In the genomic region with DNA sequence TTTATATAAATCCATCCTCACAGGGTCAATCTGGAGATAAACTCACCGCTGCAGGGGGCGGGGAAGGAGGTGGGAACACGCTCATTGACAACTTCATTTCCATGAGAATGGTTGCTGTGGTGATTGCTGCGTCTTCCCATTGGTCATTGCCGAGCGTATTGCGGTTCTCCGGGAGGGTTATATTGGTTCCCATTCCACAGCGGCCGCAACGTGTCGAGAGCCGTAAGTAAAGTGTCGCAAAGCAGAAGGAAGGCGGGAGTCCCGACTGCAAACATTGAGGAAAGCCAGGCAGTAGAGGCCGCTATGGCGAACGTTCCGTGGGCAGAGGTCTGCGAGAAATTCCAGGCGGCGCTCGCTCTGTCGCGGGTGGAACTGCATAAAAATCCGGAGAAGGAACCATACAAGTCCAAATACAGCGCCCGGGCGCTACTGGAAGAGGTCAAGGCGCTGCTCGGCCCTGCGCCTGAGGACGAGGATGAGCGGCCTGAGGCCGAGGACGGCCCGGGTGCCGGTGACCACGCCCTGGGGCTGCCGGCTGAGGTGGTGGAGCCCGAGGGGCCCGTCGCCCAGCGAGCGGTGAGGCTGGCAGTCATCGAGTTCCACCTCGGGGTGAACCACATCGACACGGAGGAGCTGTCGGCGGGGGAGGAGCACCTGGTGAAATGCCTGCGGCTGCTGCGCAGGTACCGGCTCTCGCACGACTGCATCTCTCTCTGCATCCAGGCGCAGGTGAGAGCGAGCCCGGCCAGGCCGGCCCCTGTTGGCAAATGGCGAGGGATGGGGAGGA, we compare ENCODE assay signal across 1 cellular context.
TF ChIP-seq lines count a peak whose summit lies in the region.

A gene with protein sequence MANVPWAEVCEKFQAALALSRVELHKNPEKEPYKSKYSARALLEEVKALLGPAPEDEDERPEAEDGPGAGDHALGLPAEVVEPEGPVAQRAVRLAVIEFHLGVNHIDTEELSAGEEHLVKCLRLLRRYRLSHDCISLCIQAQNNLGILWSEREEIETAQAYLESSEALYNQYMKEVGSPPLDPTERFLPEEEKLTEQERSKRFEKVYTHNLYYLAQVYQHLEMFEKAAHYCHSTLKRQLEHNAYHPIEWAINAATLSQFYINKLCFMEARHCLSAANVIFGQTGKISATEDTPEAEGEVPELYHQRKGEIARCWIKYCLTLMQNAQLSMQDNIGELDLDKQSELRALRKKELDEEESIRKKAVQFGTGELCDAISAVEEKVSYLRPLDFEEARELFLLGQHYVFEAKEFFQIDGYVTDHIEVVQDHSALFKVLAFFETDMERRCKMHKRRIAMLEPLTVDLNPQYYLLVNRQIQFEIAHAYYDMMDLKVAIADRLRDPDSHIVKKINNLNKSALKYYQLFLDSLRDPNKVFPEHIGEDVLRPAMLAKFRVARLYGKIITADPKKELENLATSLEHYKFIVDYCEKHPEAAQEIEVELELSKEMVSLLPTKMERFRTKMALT (plus strand): TSS at position 274 of the 787 bp plus-strand sequence. CDS start 30 bp downstream, at position 304.

TF ChIP-seq in HepG2, 621 proteins besides CTCF, POLR2A, EP300 and RAD21 (continued from another document and continues in another):
- TF ChIP-seq, protein P1, sequence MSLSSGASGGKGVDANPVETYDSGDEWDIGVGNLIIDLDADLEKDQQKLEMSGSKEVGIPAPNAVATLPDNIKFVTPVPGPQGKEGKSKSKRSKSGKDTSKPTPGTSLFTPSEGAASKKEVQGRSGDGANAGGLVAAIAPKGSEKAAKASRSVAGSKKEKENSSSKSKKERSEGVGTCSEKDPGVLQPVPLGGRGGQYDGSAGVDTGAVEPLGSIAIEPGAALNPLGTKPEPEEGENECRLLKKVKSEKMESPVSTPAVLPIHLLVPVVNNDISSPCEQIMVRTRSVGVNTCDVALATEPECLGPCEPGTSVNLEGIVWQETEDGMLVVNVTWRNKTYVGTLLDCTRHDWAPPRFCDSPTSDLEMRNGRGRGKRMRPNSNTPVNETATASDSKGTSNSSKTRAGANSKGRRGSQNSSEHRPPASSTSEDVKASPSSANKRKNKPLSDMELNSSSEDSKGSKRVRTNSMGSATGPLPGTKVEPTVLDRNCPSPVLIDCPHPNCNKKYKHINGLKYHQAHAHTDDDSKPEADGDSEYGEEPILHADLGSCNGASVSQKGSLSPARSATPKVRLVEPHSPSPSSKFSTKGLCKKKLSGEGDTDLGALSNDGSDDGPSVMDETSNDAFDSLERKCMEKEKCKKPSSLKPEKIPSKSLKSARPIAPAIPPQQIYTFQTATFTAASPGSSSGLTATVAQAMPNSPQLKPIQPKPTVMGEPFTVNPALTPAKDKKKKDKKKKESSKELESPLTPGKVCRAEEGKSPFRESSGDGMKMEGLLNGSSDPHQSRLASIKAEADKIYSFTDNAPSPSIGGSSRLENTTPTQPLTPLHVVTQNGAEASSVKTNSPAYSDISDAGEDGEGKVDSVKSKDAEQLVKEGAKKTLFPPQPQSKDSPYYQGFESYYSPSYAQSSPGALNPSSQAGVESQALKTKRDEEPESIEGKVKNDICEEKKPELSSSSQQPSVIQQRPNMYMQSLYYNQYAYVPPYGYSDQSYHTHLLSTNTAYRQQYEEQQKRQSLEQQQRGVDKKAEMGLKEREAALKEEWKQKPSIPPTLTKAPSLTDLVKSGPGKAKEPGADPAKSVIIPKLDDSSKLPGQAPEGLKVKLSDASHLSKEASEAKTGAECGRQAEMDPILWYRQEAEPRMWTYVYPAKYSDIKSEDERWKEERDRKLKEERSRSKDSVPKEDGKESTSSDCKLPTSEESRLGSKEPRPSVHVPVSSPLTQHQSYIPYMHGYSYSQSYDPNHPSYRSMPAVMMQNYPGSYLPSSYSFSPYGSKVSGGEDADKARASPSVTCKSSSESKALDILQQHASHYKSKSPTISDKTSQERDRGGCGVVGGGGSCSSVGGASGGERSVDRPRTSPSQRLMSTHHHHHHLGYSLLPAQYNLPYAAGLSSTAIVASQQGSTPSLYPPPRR (CRISPR knock-in tag; IDR thresholded peaks at IDR 0.05; ENCODE audit: borderline replicate concordance), result no peak
- no peak for TF ChIP-seq ZKSCAN5 (CRISPR knock-in tag; IDR thresholded peaks at IDR 0.05)
- no peak for TF ChIP-seq ZNF234 (CRISPR knock-in tag; conservative IDR thresholded peaks at IDR 0.05)
- TF ChIP-seq, protein P2, sequence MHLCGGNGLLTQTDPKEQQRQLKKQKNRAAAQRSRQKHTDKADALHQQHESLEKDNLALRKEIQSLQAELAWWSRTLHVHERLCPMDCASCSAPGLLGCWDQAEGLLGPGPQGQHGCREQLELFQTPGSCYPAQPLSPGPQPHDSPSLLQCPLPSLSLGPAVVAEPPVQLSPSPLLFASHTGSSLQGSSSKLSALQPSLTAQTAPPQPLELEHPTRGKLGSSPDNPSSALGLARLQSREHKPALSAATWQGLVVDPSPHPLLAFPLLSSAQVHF (CRISPR knock-in tag; IDR thresholded peaks at IDR 0.05), result no peak
- peak; percentile 71; the same call in 1 of the 2 replicates for TF ChIP-seq SRY (CRISPR knock-in tag; IDR thresholded peaks at IDR 0.05)
- TF ChIP-seq, protein P3, sequence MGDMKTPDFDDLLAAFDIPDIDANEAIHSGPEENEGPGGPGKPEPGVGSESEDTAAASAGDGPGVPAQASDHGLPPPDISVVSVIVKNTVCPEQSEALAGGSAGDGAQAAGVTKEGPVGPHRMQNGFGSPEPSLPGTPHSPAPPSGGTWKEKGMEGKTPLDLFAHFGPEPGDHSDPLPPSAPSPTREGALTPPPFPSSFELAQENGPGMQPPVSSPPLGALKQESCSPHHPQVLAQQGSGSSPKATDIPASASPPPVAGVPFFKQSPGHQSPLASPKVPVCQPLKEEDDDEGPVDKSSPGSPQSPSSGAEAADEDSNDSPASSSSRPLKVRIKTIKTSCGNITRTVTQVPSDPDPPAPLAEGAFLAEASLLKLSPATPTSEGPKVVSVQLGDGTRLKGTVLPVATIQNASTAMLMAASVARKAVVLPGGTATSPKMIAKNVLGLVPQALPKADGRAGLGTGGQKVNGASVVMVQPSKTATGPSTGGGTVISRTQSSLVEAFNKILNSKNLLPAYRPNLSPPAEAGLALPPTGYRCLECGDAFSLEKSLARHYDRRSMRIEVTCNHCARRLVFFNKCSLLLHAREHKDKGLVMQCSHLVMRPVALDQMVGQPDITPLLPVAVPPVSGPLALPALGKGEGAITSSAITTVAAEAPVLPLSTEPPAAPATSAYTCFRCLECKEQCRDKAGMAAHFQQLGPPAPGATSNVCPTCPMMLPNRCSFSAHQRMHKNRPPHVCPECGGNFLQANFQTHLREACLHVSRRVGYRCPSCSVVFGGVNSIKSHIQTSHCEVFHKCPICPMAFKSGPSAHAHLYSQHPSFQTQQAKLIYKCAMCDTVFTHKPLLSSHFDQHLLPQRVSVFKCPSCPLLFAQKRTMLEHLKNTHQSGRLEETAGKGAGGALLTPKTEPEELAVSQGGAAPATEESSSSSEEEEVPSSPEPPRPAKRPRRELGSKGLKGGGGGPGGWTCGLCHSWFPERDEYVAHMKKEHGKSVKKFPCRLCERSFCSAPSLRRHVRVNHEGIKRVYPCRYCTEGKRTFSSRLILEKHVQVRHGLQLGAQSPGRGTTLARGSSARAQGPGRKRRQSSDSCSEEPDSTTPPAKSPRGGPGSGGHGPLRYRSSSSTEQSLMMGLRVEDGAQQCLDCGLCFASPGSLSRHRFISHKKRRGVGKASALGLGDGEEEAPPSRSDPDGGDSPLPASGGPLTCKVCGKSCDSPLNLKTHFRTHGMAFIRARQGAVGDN (CRISPR knock-in tag; IDR thresholded peaks at IDR 0.05), result peak; percentile 92
- no peak for TF ChIP-seq TBL1XR1 (IDR thresholded peaks at IDR 0.05; ENCODE audit: borderline replicate concordance, low read length, partially characterized antibody)
- TF ChIP-seq JUN (CRISPR knock-in tag; IDR thresholded peaks at IDR 0.05), result no peak
- TF ChIP-seq SKI (IDR thresholded peaks at IDR 0.05; ENCODE audit: partially characterized antibody), result no peak
- TF ChIP-seq TOE1 (CRISPR knock-in tag; IDR thresholded peaks at IDR 0.05), result no peak
- peak; percentile 98 for TF ChIP-seq ZFX (CRISPR knock-in tag; IDR thresholded peaks at IDR 0.05; ENCODE audit: low read depth)
- TF ChIP-seq, protein P4, sequence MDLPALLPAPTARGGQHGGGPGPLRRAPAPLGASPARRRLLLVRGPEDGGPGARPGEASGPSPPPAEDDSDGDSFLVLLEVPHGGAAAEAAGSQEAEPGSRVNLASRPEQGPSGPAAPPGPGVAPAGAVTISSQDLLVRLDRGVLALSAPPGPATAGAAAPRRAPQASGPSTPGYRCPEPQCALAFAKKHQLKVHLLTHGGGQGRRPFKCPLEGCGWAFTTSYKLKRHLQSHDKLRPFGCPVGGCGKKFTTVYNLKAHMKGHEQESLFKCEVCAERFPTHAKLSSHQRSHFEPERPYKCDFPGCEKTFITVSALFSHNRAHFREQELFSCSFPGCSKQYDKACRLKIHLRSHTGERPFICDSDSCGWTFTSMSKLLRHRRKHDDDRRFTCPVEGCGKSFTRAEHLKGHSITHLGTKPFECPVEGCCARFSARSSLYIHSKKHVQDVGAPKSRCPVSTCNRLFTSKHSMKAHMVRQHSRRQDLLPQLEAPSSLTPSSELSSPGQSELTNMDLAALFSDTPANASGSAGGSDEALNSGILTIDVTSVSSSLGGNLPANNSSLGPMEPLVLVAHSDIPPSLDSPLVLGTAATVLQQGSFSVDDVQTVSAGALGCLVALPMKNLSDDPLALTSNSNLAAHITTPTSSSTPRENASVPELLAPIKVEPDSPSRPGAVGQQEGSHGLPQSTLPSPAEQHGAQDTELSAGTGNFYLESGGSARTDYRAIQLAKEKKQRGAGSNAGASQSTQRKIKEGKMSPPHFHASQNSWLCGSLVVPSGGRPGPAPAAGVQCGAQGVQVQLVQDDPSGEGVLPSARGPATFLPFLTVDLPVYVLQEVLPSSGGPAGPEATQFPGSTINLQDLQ (CRISPR knock-in tag; IDR thresholded peaks at IDR 0.05), result no peak
- TF ChIP-seq ZNF460 (CRISPR knock-in tag; IDR thresholded peaks at IDR 0.05; ENCODE audit: borderline replicate concordance), result no peak
- peak; percentile 67; the same call in 1 of the 2 replicates for TF ChIP-seq ZNF567 (CRISPR knock-in tag; IDR thresholded peaks at IDR 0.05; ENCODE audit: borderline replicate concordance)
- TF ChIP-seq, protein P5, sequence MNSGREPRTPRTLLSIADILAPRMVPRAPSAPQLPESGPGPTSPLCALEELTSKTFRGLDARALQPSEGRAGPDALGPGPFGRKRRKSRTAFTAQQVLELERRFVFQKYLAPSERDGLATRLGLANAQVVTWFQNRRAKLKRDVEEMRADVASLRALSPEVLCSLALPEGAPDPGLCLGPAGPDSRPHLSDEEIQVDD (CRISPR knock-in tag; IDR thresholded peaks at IDR 0.05; ENCODE audit: borderline replicate concordance), result no peak; the same call in 1 of the 2 replicates
- TF ChIP-seq, protein P6, sequence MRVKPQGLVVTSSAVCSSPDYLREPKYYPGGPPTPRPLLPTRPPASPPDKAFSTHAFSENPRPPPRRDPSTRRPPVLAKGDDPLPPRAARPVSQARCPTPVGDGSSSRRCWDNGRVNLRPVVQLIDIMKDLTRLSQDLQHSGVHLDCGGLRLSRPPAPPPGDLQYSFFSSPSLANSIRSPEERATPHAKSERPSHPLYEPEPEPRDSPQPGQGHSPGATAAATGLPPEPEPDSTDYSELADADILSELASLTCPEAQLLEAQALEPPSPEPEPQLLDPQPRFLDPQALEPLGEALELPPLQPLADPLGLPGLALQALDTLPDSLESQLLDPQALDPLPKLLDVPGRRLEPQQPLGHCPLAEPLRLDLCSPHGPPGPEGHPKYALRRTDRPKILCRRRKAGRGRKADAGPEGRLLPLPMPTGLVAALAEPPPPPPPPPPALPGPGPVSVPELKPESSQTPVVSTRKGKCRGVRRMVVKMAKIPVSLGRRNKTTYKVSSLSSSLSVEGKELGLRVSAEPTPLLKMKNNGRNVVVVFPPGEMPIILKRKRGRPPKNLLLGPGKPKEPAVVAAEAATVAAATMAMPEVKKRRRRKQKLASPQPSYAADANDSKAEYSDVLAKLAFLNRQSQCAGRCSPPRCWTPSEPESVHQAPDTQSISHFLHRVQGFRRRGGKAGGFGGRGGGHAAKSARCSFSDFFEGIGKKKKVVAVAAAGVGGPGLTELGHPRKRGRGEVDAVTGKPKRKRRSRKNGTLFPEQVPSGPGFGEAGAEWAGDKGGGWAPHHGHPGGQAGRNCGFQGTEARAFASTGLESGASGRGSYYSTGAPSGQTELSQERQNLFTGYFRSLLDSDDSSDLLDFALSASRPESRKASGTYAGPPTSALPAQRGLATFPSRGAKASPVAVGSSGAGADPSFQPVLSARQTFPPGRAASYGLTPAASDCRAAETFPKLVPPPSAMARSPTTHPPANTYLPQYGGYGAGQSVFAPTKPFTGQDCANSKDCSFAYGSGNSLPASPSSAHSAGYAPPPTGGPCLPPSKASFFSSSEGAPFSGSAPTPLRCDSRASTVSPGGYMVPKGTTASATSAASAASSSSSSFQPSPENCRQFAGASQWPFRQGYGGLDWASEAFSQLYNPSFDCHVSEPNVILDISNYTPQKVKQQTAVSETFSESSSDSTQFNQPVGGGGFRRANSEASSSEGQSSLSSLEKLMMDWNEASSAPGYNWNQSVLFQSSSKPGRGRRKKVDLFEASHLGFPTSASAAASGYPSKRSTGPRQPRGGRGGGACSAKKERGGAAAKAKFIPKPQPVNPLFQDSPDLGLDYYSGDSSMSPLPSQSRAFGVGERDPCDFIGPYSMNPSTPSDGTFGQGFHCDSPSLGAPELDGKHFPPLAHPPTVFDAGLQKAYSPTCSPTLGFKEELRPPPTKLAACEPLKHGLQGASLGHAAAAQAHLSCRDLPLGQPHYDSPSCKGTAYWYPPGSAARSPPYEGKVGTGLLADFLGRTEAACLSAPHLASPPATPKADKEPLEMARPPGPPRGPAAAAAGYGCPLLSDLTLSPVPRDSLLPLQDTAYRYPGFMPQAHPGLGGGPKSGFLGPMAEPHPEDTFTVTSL (CRISPR knock-in tag; IDR thresholded peaks at IDR 0.05; ENCODE audit: borderline replicate concordance), result no peak; the same call in 1 of the 2 replicates
- TF ChIP-seq ZNF207 (IDR thresholded peaks at IDR 0.05; ENCODE audit: borderline replicate concordance), result no peak
- TF ChIP-seq, protein P7, sequence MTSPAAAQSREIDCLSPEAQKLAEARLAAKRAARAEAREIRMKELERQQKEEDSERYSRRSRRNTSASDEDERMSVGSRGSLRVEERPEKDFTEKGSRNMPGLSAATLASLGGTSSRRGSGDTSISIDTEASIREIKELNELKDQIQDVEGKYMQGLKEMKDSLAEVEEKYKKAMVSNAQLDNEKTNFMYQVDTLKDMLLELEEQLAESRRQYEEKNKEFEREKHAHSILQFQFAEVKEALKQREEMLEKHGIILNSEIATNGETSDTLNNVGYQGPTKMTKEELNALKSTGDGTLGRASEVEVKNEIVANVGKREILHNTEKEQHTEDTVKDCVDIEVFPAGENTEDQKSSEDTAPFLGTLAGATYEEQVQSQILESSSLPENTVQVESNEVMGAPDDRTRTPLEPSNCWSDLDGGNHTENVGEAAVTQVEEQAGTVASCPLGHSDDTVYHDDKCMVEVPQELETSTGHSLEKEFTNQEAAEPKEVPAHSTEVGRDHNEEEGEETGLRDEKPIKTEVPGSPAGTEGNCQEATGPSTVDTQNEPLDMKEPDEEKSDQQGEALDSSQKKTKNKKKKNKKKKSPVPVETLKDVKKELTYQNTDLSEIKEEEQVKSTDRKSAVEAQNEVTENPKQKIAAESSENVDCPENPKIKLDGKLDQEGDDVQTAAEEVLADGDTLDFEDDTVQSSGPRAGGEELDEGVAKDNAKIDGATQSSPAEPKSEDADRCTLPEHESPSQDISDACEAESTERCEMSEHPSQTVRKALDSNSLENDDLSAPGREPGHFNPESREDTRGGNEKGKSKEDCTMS (CRISPR knock-in tag; conservative IDR thresholded peaks at IDR 0.05), result no peak
- peak; percentile 90 for TF ChIP-seq THAP11 (CRISPR knock-in tag; IDR thresholded peaks at IDR 0.05)
- peak; percentile 44; the same call in 1 of the 2 replicates for TF ChIP-seq ZNF776 (CRISPR knock-in tag; IDR thresholded peaks at IDR 0.05)
- TF ChIP-seq ZNF501 (CRISPR knock-in tag; IDR thresholded peaks at IDR 0.05), result peak; percentile 98
